Comparison of ENCODE assay signal across 24 cellular contexts in genomic region chr10:95748349-95748748, GRCh38. TPM values are rescaled to one million over a fixed set of nuclear protein-coding genes. Genes with fewer than 3 reads are reported as not detected.
"Had no signal": no experiment of that assay in that cellular context is flagged by ENCODE, and none has a peak within 500 bp of the region (broad histone marks: within the 10 kb centered on the region; RNA-seq: fewer than 3 reads in every experiment).

No MANE protein-coding gene starts in this region.

- H3K27ac ChIP-seq: KMS-11, RWPE1 had no signal

- DNase-seq: IMR-90, Kasumi-1, MV-4-11, NCI-H1048, NCI-H1105, NCI-H1417, NCI-H1436 treated with DMSO at 0.1 percent for 48 hours, NCI-H1694, NCI-H187 treated with DMSO at 0.1 percent for 48 hours, NCI-H2029 treated with DMSO at 0.1 percent for 48 hours, NCI-H2171 treated with DMSO at 0.1 percent for 48 hours, NCI-H345, NCI-H524, NCI-H69, NCI-H774, SHP77, SK-N-SH, SW 1271 had no signal

- ATAC-seq: HepG2, Panc1 had no signal

- H3K9me3 ChIP-seq: SK-N-SH had no signal

RNA-seq across cellular contexts. Expression of gene ENTPD1, which starts 7.6 kb away (rescaled TPM):
- total RNA-seq: HT1080, NCI-H460 had no signal
- polyA plus RNA-seq: IMR-90 had no signal
